ENCODE assay signal across 7 cellular contexts in the genomic region with DNA sequence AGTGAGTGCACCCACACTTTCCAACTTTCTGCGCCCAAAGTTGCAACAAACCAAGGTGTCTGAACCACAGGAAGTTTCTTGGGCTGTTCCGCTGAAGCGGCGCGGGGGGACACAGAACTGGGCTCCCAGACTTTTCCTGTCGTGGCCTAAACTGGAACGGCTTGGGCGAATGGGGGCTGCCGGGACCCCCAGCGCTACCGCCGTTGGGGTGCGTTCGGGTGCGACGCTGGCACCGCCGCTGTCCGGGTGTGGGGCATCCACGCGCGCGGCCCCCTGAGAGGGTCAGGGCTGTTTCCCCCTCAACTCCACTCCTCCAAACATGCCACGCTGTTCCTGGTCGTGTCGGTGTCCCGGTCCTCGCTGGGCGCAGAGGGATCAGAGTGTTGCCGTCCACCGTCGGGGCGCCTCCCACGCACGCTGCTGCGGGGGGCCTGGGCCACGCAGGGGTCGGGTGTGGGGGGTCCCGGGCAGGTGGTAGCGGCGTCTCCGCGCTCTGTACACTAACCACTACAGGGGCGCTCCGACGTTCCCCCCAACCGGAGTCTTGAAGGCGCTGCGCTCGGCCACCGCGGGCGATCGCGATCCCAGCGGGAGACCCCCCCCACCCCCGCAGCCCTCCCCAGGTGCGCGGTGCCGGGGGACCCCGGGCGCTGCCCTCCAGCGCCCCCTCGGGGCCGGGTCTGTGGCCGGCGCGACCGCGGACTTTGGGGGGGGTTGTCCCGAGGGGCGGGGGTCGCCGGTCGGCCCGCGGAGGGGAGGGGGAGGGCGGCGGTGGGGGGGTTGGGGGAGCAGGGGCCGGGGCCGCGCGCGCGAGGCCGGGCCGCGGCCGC. TPM values are rescaled to one million over a fixed set of nuclear protein-coding genes. Genes with fewer than 3 reads are reported as not detected.
DNase-seq lines count a peak whose midpoint lies in the region; ATAC-seq, FAIRE-seq and TF ChIP-seq lines count a peak whose summit lies in the region.

No MANE protein-coding gene starts in this region.

- DNase-seq in GM12891 (ENCODE audit: insufficient read length, low spot score) = no peak
- peak; percentile 57 to 82 for DNase-seq in NCI-H1930 (lab: John Stamatoyannopoulos, UW)
- DNase-seq in activated CD8-positive, alpha-beta memory T cell treated with anti-CD3 and anti-CD28 coated beads, Interleukin-2, amount 50 U/mL, for 48 hours = peak; percentile 84
- DNase-seq in natural killer cell treated with Interleukin-12 subunit alpha and Interleukin-12 subunit beta and Interleukin-15 and Interleukin-18, amount 100 ng/mL, for 72 hours (ENCODE audit: low spot score) = peak; percentile 74
- peak; percentile 51 for DNase-seq in stomach

- ATAC-seq in HG02571 (IDR thresholded peaks at IDR 0.05; ENCODE audit: unreplicated experiment) = peak; percentile 27
- peak; percentile 44 for ATAC-seq in esophagus mucosa
- peak; percentile 68 to 77 for ATAC-seq in natural killer cell treated with Interleukin-12 subunit alpha and Interleukin-12 subunit beta and Interleukin-15 and Interleukin-18, amount 100 ng/mL, for 72 hours

- H3K4me3 ChIP-seq in stomach = peak overlapping the region; percentile 80 to 95 (median 90)

- peak in 2 of 7 experiments; percentile 43 to 67 for TF ChIP-seq CTCF in stomach (IDR thresholded peaks at IDR 0.05)

- H3K36me3 Mint-ChIP-seq in natural killer cell treated with Interleukin-12 subunit alpha and Interleukin-12 subunit beta and Interleukin-15 and Interleukin-18, amount 100 ng/mL, for 72 hours = no peaks in the 10 kb centered on the region

- TF ChIP-seq EP300 in stomach (IDR thresholded peaks at IDR 0.05) = no peak

- TF ChIP-seq POLR2A in GM12891 (IDR thresholded peaks at IDR 0.05; ENCODE audit: low read depth, low read length) = no peak
- no peak for TF ChIP-seq POLR2A in stomach (IDR thresholded peaks at IDR 0.05)

- no peaks in the 10 kb centered on the region for H3K36me3 ChIP-seq in stomach

- no peaks in the 10 kb centered on the region for H3K9me3 ChIP-seq in stomach

- H3K27ac ChIP-seq in stomach = peak overlapping the region; percentile 82 to 93 (median 85)

- intact Hi-C loops in stomach (cut with DNase I; ENCODE audit: low total_unique reads) = no loop called here

- H3K4me1 ChIP-seq in stomach = peaks cover 14 to 45% (median 31%) of the 10 kb centered on the region in 4 donors

- WGBS in stomach, 5 donors = 1% methylated on average over 24 to 86 of the region's 89 CpGs

- peaks cover 0 to 5% of the 10 kb centered on the region in 2 donors for H3K27me3 Mint-ChIP-seq in natural killer cell treated with Interleukin-12 subunit alpha and Interleukin-12 subunit beta and Interleukin-15 and Interleukin-18, amount 100 ng/mL, for 72 hours

- peak; percentile 80 for FAIRE-seq in GM12891 (lab: Jason Lieb, UNC)

- H3K4me1 Mint-ChIP-seq in natural killer cell treated with Interleukin-12 subunit alpha and Interleukin-12 subunit beta and Interleukin-15 and Interleukin-18, amount 100 ng/mL, for 72 hours (ENCODE audit: low read depth in 2 of 2) = peaks cover 12 to 15% of the 10 kb centered on the region in 2 donors

- no peaks in the 10 kb centered on the region for H3K9me3 Mint-ChIP-seq in natural killer cell treated with Interleukin-12 subunit alpha and Interleukin-12 subunit beta and Interleukin-15 and Interleukin-18, amount 100 ng/mL, for 72 hours

- H3K27me3 ChIP-seq in stomach = no peaks in the 10 kb centered on the region

- H3K4me3 Mint-ChIP-seq in natural killer cell treated with Interleukin-12 subunit alpha and Interleukin-12 subunit beta and Interleukin-15 and Interleukin-18, amount 100 ng/mL, for 72 hours = peak overlapping the region; percentile 96

- peak overlapping the region; percentile 60 to 67 for H3K27ac Mint-ChIP-seq in natural killer cell treated with Interleukin-12 subunit alpha and Interleukin-12 subunit beta and Interleukin-15 and Interleukin-18, amount 100 ng/mL, for 72 hours

TF ChIP-seq in GM12891, 5 proteins besides CTCF, POLR2A, EP300 and RAD21:
- TF ChIP-seq POLR2AphosphoS5 (IDR thresholded peaks at IDR 0.05; ENCODE audit: low read depth, low read length) = no peak
- TF ChIP-seq SPI1 (IDR thresholded peaks at IDR 0.05; ENCODE audit: low read depth, low read length) = no peak
- no peak for TF ChIP-seq PAX5 (IDR thresholded peaks at IDR 0.05; ENCODE audit: insufficient read depth, low read length, severe bottlenecking)
- no peak for TF ChIP-seq POU2F2 (IDR thresholded peaks at IDR 0.05; ENCODE audit: low read depth, low read length)
- TF ChIP-seq TAF1 (IDR thresholded peaks at IDR 0.05; ENCODE audit: low read depth, low read length) = no peak

RNA-seq across cellular contexts. Expression of gene CUX1, which starts 2.2 kb away (rescaled TPM):
- polyA plus RNA-seq in GM12891 (2012; ENCODE audit: low read depth, missing spikeins) = 17.8 TPM
- total RNA-seq in esophagus mucosa = 53.3 TPM
- total RNA-seq in natural killer cell treated with Interleukin-12 subunit alpha and Interleukin-12 subunit beta and Interleukin-15 and Interleukin-18, amount 100 ng/mL, for 72 hours = 10 to 100 TPM; 25.2 to 28.5 TPM
- total RNA-seq in stomach = 100 to 1,000 TPM in 2 of 5 donors, 10 to 100 TPM in 3; 44.3 to 201 (median 70.1) TPM
- polyA plus RNA-seq in stomach = 10 to 100 TPM; 24.7 to 39.6 (median 33.8) TPM
